1 cellular context compared by ENCODE assay signal in the genomic region with DNA sequence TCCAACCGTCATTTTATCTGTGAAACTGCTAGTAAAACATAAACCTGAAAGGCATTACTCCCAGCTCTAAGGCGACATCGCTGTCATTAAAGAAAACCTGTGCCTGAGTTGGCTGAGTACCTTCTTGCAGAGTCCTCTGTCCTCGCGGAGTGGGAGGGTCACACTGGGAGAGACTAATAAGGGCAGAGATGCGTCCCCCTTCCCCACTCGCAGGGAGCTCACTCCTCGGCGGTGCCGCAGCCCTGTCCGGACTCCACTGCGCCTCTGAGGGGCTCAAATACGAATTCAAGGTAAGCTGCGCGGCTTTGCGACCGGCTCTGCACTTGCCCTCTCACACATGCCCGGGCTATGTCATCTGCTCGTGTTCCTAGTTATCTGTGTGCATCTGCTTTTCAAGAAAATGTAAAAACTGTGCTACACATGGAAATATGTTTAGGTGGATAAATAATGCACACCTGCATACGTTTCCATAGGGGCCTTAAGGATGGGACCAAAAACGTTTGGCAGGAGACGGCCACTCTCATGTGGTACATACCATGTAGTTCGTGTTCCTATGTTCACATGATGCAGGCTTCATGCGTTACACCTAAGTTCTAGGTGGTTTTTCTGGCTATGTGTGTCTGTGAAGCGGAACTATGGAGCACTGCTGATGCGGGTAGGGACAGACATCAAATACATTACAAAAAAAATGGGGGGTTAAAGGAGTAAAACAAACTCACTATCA.
TF ChIP-seq lines count a peak whose summit lies in the region.

A gene (plus strand): TSS at position 206 of the 724 bp plus-strand sequence. CDS start 13,012 bp downstream, outside the sequence.

TF ChIP-seq in HEK293, 187 proteins besides CTCF, POLR2A, EP300 and RAD21 (continued from another document and continues in another):
- TF ChIP-seq, protein P1, sequence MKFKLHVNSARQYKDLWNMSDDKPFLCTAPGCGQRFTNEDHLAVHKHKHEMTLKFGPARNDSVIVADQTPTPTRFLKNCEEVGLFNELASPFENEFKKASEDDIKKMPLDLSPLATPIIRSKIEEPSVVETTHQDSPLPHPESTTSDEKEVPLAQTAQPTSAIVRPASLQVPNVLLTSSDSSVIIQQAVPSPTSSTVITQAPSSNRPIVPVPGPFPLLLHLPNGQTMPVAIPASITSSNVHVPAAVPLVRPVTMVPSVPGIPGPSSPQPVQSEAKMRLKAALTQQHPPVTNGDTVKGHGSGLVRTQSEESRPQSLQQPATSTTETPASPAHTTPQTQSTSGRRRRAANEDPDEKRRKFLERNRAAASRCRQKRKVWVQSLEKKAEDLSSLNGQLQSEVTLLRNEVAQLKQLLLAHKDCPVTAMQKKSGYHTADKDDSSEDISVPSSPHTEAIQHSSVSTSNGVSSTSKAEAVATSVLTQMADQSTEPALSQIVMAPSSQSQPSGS (tag by site-specific recombination; IDR thresholded peaks at IDR 0.05; ENCODE audit: low read depth), result no peak
- TF ChIP-seq ZNF24 (tag by site-specific recombination; IDR thresholded peaks at IDR 0.05) (peak; percentile 15; the same call in 1 of the 2 replicates), ZNF521 (tag by site-specific recombination; IDR thresholded peaks at IDR 0.05) (no peak), SCRT1 (tag by site-specific recombination; IDR thresholded peaks at IDR 0.05; ENCODE audit: borderline replicate concordance) (no peak), ZNF785 (tag by site-specific recombination; IDR thresholded peaks at IDR 0.05) (no peak), ZNF837 (tag by site-specific recombination; IDR thresholded peaks at IDR 0.05) (no peak), ZSCAN16 (tag by site-specific recombination; IDR thresholded peaks at IDR 0.05) (no peak), SP2 (tag by site-specific recombination; IDR thresholded peaks at IDR 0.05) (no peak), OSR2 (tag by site-specific recombination; IDR thresholded peaks at IDR 0.05) (no peak), ZNF560 (tag by site-specific recombination; IDR thresholded peaks at IDR 0.05; ENCODE audit: borderline replicate concordance) (no peak), ZNF76 (tag by site-specific recombination; IDR thresholded peaks at IDR 0.05; ENCODE audit: borderline replicate concordance, low read depth) (no peak), ZNF416 (tag by site-specific recombination; IDR thresholded peaks at IDR 0.05) (no peak), KLF9 (tag by site-specific recombination; IDR thresholded peaks at IDR 0.05; ENCODE audit: low read depth) (peak; percentile 13; the same call in 1 of the 2 replicates), ZXDB (tag by site-specific recombination; IDR thresholded peaks at IDR 0.05) (no peak), ZFP69B (tag by site-specific recombination; IDR thresholded peaks at IDR 0.05) (no peak), ZNF530 (tag by site-specific recombination; IDR thresholded peaks at IDR 0.05; ENCODE audit: low read depth) (no peak), ZBTB20 (tag by site-specific recombination; IDR thresholded peaks at IDR 0.05) (peak; percentile 79), ZNF596 (tag by site-specific recombination; IDR thresholded peaks at IDR 0.05) (no peak), ZNF555 (tag by site-specific recombination; conservative IDR thresholded peaks at IDR 0.05) (no peak), SP3 (tag by site-specific recombination; IDR thresholded peaks at IDR 0.05) (no peak), ZNF768 (tag by site-specific recombination; IDR thresholded peaks at IDR 0.05) (no peak)
- TF ChIP-seq, protein P2, sequence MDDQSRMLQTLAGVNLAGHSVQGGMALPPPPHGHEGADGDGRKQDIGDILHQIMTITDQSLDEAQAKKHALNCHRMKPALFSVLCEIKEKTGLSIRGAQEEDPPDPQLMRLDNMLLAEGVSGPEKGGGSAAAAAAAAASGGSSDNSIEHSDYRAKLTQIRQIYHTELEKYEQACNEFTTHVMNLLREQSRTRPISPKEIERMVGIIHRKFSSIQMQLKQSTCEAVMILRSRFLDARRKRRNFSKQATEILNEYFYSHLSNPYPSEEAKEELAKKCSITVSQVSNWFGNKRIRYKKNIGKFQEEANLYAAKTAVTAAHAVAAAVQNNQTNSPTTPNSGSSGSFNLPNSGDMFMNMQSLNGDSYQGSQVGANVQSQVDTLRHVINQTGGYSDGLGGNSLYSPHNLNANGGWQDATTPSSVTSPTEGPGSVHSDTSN (CRISPR knock-in tag; IDR thresholded peaks at IDR 0.05), result no peak
- TF ChIP-seq, protein P3, sequence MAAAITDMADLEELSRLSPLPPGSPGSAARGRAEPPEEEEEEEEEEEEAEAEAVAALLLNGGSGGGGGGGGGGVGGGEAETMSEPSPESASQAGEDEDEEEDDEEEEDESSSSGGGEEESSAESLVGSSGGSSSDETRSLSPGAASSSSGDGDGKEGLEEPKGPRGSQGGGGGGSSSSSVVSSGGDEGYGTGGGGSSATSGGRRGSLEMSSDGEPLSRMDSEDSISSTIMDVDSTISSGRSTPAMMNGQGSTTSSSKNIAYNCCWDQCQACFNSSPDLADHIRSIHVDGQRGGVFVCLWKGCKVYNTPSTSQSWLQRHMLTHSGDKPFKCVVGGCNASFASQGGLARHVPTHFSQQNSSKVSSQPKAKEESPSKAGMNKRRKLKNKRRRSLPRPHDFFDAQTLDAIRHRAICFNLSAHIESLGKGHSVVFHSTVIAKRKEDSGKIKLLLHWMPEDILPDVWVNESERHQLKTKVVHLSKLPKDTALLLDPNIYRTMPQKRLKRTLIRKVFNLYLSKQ (tag by site-specific recombination; IDR thresholded peaks at IDR 0.05; ENCODE audit: borderline replicate concordance), result no peak
- TF ChIP-seq, protein P4, sequence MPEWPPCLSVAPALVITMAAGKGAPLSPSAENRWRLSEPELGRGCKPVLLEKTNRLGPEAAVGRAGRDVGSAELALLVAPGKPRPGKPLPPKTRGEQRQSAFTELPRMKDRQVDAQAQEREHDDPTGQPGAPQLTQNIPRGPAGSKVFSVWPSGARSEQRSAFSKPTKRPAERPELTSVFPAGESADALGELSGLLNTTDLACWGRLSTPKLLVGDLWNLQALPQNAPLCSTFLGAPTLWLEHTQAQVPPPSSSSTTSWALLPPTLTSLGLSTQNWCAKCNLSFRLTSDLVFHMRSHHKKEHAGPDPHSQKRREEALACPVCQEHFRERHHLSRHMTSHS (tag by site-specific recombination; IDR thresholded peaks at IDR 0.05), result no peak
- TF ChIP-seq, protein P5, sequence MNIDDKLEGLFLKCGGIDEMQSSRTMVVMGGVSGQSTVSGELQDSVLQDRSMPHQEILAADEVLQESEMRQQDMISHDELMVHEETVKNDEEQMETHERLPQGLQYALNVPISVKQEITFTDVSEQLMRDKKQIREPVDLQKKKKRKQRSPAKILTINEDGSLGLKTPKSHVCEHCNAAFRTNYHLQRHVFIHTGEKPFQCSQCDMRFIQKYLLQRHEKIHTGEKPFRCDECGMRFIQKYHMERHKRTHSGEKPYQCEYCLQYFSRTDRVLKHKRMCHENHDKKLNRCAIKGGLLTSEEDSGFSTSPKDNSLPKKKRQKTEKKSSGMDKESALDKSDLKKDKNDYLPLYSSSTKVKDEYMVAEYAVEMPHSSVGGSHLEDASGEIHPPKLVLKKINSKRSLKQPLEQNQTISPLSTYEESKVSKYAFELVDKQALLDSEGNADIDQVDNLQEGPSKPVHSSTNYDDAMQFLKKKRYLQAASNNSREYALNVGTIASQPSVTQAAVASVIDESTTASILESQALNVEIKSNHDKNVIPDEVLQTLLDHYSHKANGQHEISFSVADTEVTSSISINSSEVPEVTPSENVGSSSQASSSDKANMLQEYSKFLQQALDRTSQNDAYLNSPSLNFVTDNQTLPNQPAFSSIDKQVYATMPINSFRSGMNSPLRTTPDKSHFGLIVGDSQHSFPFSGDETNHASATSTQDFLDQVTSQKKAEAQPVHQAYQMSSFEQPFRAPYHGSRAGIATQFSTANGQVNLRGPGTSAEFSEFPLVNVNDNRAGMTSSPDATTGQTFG (tag by site-specific recombination; IDR thresholded peaks at IDR 0.05; ENCODE audit: borderline replicate concordance), result no peak
- TF ChIP-seq, protein P6, sequence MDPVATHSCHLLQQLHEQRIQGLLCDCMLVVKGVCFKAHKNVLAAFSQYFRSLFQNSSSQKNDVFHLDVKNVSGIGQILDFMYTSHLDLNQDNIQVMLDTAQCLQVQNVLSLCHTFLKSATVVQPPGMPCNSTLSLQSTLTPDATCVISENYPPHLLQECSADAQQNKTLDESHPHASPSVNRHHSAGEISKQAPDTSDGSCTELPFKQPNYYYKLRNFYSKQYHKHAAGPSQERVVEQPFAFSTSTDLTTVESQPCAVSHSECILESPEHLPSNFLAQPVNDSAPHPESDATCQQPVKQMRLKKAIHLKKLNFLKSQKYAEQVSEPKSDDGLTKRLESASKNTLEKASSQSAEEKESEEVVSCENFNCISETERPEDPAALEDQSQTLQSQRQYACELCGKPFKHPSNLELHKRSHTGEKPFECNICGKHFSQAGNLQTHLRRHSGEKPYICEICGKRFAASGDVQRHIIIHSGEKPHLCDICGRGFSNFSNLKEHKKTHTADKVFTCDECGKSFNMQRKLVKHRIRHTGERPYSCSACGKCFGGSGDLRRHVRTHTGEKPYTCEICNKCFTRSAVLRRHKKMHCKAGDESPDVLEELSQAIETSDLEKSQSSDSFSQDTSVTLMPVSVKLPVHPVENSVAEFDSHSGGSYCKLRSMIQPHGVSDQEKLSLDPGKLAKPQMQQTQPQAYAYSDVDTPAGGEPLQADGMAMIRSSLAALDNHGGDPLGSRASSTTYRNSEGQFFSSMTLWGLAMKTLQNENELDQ (tag by site-specific recombination; IDR thresholded peaks at IDR 0.05; ENCODE audit: low read depth), result no peak
- TF ChIP-seq, protein P7, sequence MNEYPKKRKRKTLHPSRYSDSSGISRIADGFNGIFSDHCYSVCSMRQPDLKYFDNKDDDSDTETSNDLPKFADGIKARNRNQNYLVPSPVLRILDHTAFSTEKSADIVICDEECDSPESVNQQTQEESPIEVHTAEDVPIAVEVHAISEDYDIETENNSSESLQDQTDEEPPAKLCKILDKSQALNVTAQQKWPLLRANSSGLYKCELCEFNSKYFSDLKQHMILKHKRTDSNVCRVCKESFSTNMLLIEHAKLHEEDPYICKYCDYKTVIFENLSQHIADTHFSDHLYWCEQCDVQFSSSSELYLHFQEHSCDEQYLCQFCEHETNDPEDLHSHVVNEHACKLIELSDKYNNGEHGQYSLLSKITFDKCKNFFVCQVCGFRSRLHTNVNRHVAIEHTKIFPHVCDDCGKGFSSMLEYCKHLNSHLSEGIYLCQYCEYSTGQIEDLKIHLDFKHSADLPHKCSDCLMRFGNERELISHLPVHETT (tag by site-specific recombination; IDR thresholded peaks at IDR 0.05), result no peak
- TF ChIP-seq, protein P8, sequence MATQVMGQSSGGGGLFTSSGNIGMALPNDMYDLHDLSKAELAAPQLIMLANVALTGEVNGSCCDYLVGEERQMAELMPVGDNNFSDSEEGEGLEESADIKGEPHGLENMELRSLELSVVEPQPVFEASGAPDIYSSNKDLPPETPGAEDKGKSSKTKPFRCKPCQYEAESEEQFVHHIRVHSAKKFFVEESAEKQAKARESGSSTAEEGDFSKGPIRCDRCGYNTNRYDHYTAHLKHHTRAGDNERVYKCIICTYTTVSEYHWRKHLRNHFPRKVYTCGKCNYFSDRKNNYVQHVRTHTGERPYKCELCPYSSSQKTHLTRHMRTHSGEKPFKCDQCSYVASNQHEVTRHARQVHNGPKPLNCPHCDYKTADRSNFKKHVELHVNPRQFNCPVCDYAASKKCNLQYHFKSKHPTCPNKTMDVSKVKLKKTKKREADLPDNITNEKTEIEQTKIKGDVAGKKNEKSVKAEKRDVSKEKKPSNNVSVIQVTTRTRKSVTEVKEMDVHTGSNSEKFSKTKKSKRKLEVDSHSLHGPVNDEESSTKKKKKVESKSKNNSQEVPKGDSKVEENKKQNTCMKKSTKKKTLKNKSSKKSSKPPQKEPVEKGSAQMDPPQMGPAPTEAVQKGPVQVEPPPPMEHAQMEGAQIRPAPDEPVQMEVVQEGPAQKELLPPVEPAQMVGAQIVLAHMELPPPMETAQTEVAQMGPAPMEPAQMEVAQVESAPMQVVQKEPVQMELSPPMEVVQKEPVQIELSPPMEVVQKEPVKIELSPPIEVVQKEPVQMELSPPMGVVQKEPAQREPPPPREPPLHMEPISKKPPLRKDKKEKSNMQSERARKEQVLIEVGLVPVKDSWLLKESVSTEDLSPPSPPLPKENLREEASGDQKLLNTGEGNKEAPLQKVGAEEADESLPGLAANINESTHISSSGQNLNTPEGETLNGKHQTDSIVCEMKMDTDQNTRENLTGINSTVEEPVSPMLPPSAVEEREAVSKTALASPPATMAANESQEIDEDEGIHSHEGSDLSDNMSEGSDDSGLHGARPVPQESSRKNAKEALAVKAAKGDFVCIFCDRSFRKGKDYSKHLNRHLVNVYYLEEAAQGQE (tag by site-specific recombination; IDR thresholded peaks at IDR 0.05), result no peak
- TF ChIP-seq, protein P9, sequence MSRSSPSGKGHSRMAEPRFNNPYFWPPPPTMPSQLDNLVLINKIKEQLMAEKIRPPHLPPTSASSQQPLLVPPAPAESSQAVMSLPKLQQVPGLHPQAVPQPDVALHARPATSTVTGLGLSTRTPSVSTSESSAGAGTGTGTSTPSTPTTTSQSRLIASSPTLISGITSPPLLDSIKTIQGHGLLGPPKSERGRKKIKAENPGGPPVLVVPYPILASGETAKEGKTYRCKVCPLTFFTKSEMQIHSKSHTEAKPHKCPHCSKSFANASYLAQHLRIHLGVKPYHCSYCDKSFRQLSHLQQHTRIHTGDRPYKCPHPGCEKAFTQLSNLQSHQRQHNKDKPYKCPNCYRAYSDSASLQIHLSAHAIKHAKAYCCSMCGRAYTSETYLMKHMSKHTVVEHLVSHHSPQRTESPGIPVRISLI (tag by site-specific recombination; IDR thresholded peaks at IDR 0.05), result peak; percentile 84
- TF ChIP-seq, protein P10, sequence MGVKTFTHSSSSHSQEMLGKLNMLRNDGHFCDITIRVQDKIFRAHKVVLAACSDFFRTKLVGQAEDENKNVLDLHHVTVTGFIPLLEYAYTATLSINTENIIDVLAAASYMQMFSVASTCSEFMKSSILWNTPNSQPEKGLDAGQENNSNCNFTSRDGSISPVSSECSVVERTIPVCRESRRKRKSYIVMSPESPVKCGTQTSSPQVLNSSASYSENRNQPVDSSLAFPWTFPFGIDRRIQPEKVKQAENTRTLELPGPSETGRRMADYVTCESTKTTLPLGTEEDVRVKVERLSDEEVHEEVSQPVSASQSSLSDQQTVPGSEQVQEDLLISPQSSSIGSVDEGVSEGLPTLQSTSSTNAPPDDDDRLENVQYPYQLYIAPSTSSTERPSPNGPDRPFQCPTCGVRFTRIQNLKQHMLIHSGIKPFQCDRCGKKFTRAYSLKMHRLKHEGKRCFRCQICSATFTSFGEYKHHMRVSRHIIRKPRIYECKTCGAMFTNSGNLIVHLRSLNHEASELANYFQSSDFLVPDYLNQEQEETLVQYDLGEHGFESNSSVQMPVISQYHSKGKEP (tag by site-specific recombination; IDR thresholded peaks at IDR 0.05), result no peak
- TF ChIP-seq, protein P11, sequence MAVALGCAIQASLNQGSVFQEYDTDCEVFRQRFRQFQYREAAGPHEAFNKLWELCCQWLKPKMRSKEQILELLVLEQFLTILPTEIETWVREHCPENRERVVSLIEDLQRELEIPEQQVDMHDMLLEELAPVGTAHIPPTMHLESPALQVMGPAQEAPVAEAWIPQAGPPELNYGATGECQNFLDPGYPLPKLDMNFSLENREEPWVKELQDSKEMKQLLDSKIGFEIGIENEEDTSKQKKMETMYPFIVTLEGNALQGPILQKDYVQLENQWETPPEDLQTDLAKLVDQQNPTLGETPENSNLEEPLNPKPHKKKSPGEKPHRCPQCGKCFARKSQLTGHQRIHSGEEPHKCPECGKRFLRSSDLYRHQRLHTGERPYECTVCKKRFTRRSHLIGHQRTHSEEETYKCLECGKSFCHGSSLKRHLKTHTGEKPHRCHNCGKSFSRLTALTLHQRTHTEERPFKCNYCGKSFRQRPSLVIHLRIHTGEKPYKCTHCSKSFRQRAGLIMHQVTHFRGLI (tag by site-specific recombination; IDR thresholded peaks at IDR 0.05), result no peak
